Comparison of ENCODE assay signal across 22 cellular contexts in the genomic region with DNA sequence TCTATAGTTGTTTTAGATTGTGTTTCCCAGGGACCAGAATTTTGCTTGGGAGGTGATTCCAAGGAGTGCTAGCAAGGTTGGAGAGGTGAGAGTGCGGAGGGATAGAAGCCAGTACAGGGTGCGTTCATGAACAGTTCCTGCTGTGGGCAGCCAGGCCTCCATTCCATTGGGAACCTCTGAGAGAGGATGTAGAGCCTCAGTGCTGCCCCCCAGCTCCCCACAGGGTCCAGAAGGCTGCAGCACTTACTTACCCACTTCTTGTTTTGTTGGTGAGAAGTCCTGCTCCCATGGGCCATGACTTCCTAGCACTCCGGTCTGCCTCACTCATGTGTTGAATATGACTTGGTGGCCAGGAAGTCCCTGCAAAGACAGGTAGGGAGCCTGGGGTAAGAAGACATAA.
A peak's percentile ranks its signal among the peaks of the same experiment; 100 is the strongest.
DNase-seq lines count a peak whose midpoint lies in the region; ATAC-seq and TF ChIP-seq lines count a peak whose summit lies in the region.
"Had no signal": no experiment of that assay in that cellular context is flagged by ENCODE, and none has a peak within 500 bp of the region (broad histone marks: within the 10 kb centered on the region; RNA-seq: fewer than 3 reads in every experiment).

No MANE protein-coding gene starts in this region.

- peaks cover 8% of the 10 kb centered on the region for H3K9me3 ChIP-seq in endodermal cell (ENCODE audit: control insufficient read depth, low read length)
- H3K9me3 ChIP-seq: MG63, SJSA1 had no signal

- 0 out of 2 replicates have a peak overlapping the region, but pooled peaks have one; percentile 69 for H2AFZ ChIP-seq in GM23338
- H2AFZ ChIP-seq: PC-9 had no signal

- no peak overlapping the region for H3K4me2 ChIP-seq in GM23338
- H3K4me2 ChIP-seq: A549, PC-9 had no signal

- TF ChIP-seq CTCF in GM23338 (conservative IDR thresholded peaks at IDR 0.05; ENCODE audit: low read depth in 2 of 2) (peak; percentile 37 to 61; a peak in 3 of 4 replicates), endodermal cell (conservative IDR thresholded peaks at IDR 0.05) (peak; percentile 58), CD14-positive monocyte (IDR thresholded peaks at IDR 0.05) (no peak)

- peaks cover 4% of the 10 kb centered on the region; the same call in 1 of the 2 replicates for H3K9me2 ChIP-seq in GM23338 (ENCODE audit: insufficient read depth)

- intact Hi-C loops in CD14-positive monocyte (cut with micrococcal nuclease), result no loop called here

- H3K79me2 ChIP-seq in GM23338 (replicated peaks; ENCODE audit: insufficient read depth), result no peaks in the 10 kb centered on the region

- 97% methylated on average over 3 of the region's 3 CpGs; no CpG with 5 or more reads in 1 of the 2 experiments for WGBS in endodermal cell (ENCODE audit: insufficient coverage in 1 of 2, insufficient read length in 1 of 2), 2 experiments

- H3K4me1 ChIP-seq in GM23338 (ENCODE audit: insufficient read depth) (no peaks in the 10 kb centered on the region), endodermal cell (ENCODE audit: control insufficient read depth, insufficient read depth, low read length) (no peaks in the 10 kb centered on the region)
- H3K4me1 ChIP-seq: A549, SJSA1 had no signal

- peaks cover 3% of the 10 kb centered on the region; the same call in 1 of the 3 replicates for H3K36me3 Mint-ChIP-seq in GM23338 (ENCODE audit: low read depth)
- no peaks in the 10 kb centered on the region for H3K36me3 Mint-ChIP-seq in endodermal cell (ENCODE audit: low read depth)
- H3K36me3 Mint-ChIP-seq in CD14-positive monocyte, result no peaks in the 10 kb centered on the region
- H3K36me3 Mint-ChIP-seq: CD8-positive, alpha-beta T cell had no signal

- H3K27me3 Mint-ChIP-seq in GM23338 (ENCODE audit: insufficient read depth, low read depth, poor library complexity) (peaks cover 3% of the 10 kb centered on the region), endodermal cell (ENCODE audit: insufficient read depth) (no peaks in the 10 kb centered on the region), CD14-positive monocyte (ENCODE audit: low read depth in 3 of 3) (peaks cover 0 to 2% (median 0%) of the 10 kb centered on the region in 3 donors)

- H3K27me3 ChIP-seq in GM23338 (ENCODE audit: insufficient read depth) (no peaks in the 10 kb centered on the region), endodermal cell (ENCODE audit: control insufficient read depth, insufficient read depth, low read length, poor library complexity, severe bottlenecking) (no peaks in the 10 kb centered on the region)
- H3K27me3 ChIP-seq: MG63, SJSA1 had no signal

- H3K9ac ChIP-seq in endodermal cell (ENCODE audit: extremely low read depth, low read length, poor library complexity, severe bottlenecking), result no peak overlapping the region

- no peak overlapping the region for H3K27ac ChIP-seq in GM23338 (ENCODE audit: low read depth)
- no peak overlapping the region for H3K27ac ChIP-seq in endodermal cell (ENCODE audit: low read depth, low read length)
- H3K27ac ChIP-seq: A549, PC-9, SJSA1 had no signal

- H3K36me3 ChIP-seq in GM23338 (ENCODE audit: insufficient read depth), result no peaks in the 10 kb centered on the region
- no peaks in the 10 kb centered on the region for H3K36me3 ChIP-seq in endodermal cell (ENCODE audit: control insufficient read depth, insufficient read depth, low read length)
- H3K36me3 ChIP-seq: MG63, SJSA1 had no signal

- H3K4me3 ChIP-seq in GM23338 (no peak overlapping the region), endodermal cell (ENCODE audit: low read length) (no peak overlapping the region)
- H3K4me3 ChIP-seq: A549, MG63, PC-9, SJSA1 had no signal

- no peak overlapping the region for H3K4me3 Mint-ChIP-seq in GM23338
- no peak overlapping the region for H3K4me3 Mint-ChIP-seq in endodermal cell
- H3K4me3 Mint-ChIP-seq in CD14-positive monocyte, result no peak overlapping the region
- H3K4me3 Mint-ChIP-seq: CD8-positive, alpha-beta T cell; HFFc6 had no signal

- H3K27ac Mint-ChIP-seq in GM23338 (no peak overlapping the region), endodermal cell (no peak overlapping the region), CD14-positive monocyte (no peak overlapping the region)
- H3K27ac Mint-ChIP-seq: CD8-positive, alpha-beta T cell; HFFc6 had no signal

- ATAC-seq in GM23338 (peak; percentile 82), GM18867 (IDR thresholded peaks at IDR 0.05; ENCODE audit: unreplicated experiment) (no peak), HG02759 (IDR thresholded peaks at IDR 0.05; ENCODE audit: unreplicated experiment) (no peak)
- ATAC-seq: A549; CD8-positive, alpha-beta T cell had no signal

- DNase-seq in GM23338 (ENCODE audit: low spot score) (peak; percentile 63), RKO (ENCODE audit: low spot score) (peak; percentile 8), endodermal cell (peak; percentile 64), iPS-NIHi7 (ENCODE audit: extremely low spot score) (peak; percentile 25), CD14-positive monocyte (ENCODE audit: low spot score) (no peak)
- DNase-seq: C1 segment of cervical spinal cord; CD8-positive, alpha-beta T cell; HFFc6; KBM-7; MG63; NCI-H2029; NCI-H446; NCI-H524 treated with DMSO at 0.1 percent for 48 hours; NCI-H82; PC-9; Right ventricle myocardium superior; RPMI8226; T-helper 1 cell had no signal

- no peaks in the 10 kb centered on the region for H3F3A ChIP-seq in GM23338 (replicated peaks; ENCODE audit: low read depth)

- H3K4me1 Mint-ChIP-seq in GM23338 (no peaks in the 10 kb centered on the region), endodermal cell (no peaks in the 10 kb centered on the region), CD14-positive monocyte (no peaks in the 10 kb centered on the region)

- no peaks in the 10 kb centered on the region for H4K20me1 ChIP-seq in GM23338 (replicated peaks; ENCODE audit: insufficient read depth)

- H3K9me3 Mint-ChIP-seq in GM23338 (peaks cover 20% of the 10 kb centered on the region), endodermal cell (peaks cover 20% of the 10 kb centered on the region), CD14-positive monocyte (peaks cover 0 to 9% (median 3%) of the 10 kb centered on the region in 7 donors)
- H3K9me3 Mint-ChIP-seq: CD8-positive, alpha-beta T cell; HFFc6 had no signal

TF ChIP-seq in GM23338, 12 proteins besides CTCF, POLR2A, EP300 and RAD21:
- no peak for TF ChIP-seq NANOG (IDR thresholded peaks at IDR 0.05; ENCODE audit: borderline replicate concordance)
- TF ChIP-seq ZNF114 (CRISPR knock-in tag; IDR thresholded peaks at IDR 0.05), result no peak
- TF ChIP-seq JUNB (IDR thresholded peaks at IDR 0.05; ENCODE audit: unreplicated experiment), result no peak
- TF ChIP-seq EZH2 (IDR thresholded peaks at IDR 0.05; ENCODE audit: low read depth, unreplicated experiment), result no peak
